Comparison of ENCODE assay signal across 8 cellular contexts in the genomic region with DNA sequence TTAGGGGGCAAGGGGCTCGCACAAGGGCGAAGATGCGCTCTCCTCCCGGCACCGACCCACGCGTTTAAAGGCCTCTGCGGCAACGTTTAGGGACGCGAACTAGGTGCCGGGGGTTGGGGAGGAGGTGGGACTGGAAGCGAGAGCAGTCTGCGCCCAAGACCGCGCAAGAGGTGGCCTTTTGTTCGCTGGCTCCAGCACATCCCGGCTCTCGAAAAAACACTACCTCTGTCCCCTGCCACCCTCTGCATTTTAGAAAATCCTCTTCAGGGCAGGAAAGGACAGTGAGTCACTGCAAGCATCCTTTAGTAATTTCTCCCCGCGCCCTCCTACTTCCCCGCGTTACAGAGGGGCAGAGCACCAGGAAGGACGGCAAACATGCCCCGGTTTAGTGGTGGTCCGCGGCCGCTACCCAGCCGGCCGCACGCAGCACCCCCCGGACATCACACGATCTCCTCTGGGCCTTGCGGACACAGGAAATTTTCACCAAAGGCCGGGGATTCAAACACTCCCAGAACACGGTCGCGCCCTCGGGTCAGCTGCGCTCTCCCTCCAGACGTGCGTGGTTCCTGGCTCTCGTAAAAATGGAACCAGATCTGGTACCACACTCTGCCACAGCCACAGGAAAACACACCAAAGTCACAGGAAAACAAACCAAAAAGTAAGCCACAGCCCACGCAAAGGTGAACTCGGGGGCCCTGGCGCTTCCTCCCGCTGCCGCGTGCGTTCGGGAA. TPM values are rescaled to one million over a fixed set of nuclear protein-coding genes. Genes with fewer than 3 reads are reported as not detected.
A peak's percentile ranks its signal among the peaks of the same experiment; 100 is the strongest.
DNase-seq lines count a peak whose midpoint lies in the region; FAIRE-seq and TF ChIP-seq lines count a peak whose summit lies in the region.

No MANE protein-coding gene starts in this region.

- no peak for TF ChIP-seq CTCF in astrocyte of the cerebellum (IDR thresholded peaks at IDR 0.05; ENCODE audit: low read depth, low read length, missing control alignments)
- TF ChIP-seq CTCF in kidney (IDR thresholded peaks at IDR 0.05; ENCODE audit: borderline replicate concordance, extremely low read depth, insufficient read depth): no peak
- no peak for TF ChIP-seq CTCF in progenitor cell of endocrine pancreas (IDR thresholded peaks at IDR 0.05; ENCODE audit: unreplicated experiment)

- no peak overlapping the region for H3K4me3 Mint-ChIP-seq in progenitor cell of endocrine pancreas (ENCODE audit: low read depth)

- H3K9me3 Mint-ChIP-seq in progenitor cell of endocrine pancreas (ENCODE audit: low read depth): no peaks in the 10 kb centered on the region

- FAIRE-seq in kidney (lab: Jason Lieb, UNC): no peak

- no peaks in the 10 kb centered on the region for H3K27me3 Mint-ChIP-seq in progenitor cell of endocrine pancreas

- H3K9me3 ChIP-seq in kidney (ENCODE audit: control insufficient read depth in 1 of 2, low read length in 2 of 2): no peaks in the 10 kb centered on the region

- in situ Hi-C loops in astrocyte of the cerebellum (cut with HindIII; ENCODE audit: low sequenced_read_pairs): no loop called here

- peaks cover 20% of the 10 kb centered on the region for H3K4me1 Mint-ChIP-seq in progenitor cell of endocrine pancreas (ENCODE audit: low read depth)

- peaks cover 0 to 21% of the 10 kb centered on the region in 2 donors for H3K4me1 ChIP-seq in kidney (ENCODE audit: control insufficient read depth in 1 of 2, insufficient read depth in 1 of 2, low read depth in 1 of 2, low read length in 2 of 2)

- intact Hi-C loops in kidney (cut with DNase I): no loop called here

- H3K9ac ChIP-seq in kidney (ENCODE audit: low read length in 2 of 2): peak overlapping the region; percentile 82

- peak overlapping the region; percentile 82 to 95 for H3K27ac ChIP-seq in kidney (ENCODE audit: low read depth in 2 of 2, low read length in 2 of 2)

- no peaks in the 10 kb centered on the region for H3K36me3 Mint-ChIP-seq in progenitor cell of endocrine pancreas (ENCODE audit: insufficient read depth)

- H3K36me3 ChIP-seq in kidney (ENCODE audit: control insufficient read depth in 1 of 2, insufficient read depth in 2 of 2, low read length in 2 of 2): no peaks in the 10 kb centered on the region

- no peak overlapping the region for H3K27ac Mint-ChIP-seq in progenitor cell of endocrine pancreas

- H3K4me3 ChIP-seq in astrocyte of the cerebellum (ENCODE audit: low read depth, low read length) (peak overlapping the region; percentile 79), kidney (ENCODE audit: low read length in 2 of 2) (peak overlapping the region; percentile 75 to 76)

- DNase-seq in SIG-M5 treated with dmso at 0.1 percent for 504 hours (lab: John Stamatoyannopoulos, UW; ENCODE audit: unreplicated experiment) (peak; percentile 28), SIG-M5 (lab: John Stamatoyannopoulos, UW) (no peak), RPMI8226 (peak; percentile 40), astrocyte of the cerebellum (ENCODE audit: low read depth) (no peak), kidney (peak; percentile 69), progenitor cell of endocrine pancreas (ENCODE audit: low spot score, unreplicated experiment) (no peak), GM19238 (ENCODE audit: insufficient read length, low spot score) (no peak)
- peak; percentile 45 for DNase-seq in stimulated activated CD4-positive, alpha-beta T cell treated with anti-CD3 and anti-CD28 coated beads, Interleukin-4, amount 100 ng/mL, for 1 hour

RNA-seq across cellular contexts. Expression of gene SLC38A1, which starts 1.1 kb away (rescaled TPM):
- total RNA-seq in kidney (124 TPM), progenitor cell of endocrine pancreas (144 and 146 TPM in 2 replicates)
- polyA plus RNA-seq in kidney (ENCODE audit: insufficient read depth, low read depth, low replicate concordance): 13.3 TPM

Comparison
In these comparisons a context has a peak if more than half of its experiments do, and no peak if none do; other contexts are left out.
1. DNase-seq: peak in SIG-M5 treated with dmso at 0.1 percent for 504 hours (single experiment), RPMI8226 (single experiment), kidney (single experiment) and stimulated activated CD4-positive, alpha-beta T cell treated with anti-CD3 and anti-CD28 coated beads, Interleukin-4, amount 100 ng/mL, for 1 hour (single experiment); none in SIG-M5 (single experiment), astrocyte of the cerebellum (single experiment), progenitor cell of endocrine pancreas (single experiment) and GM19238 (single experiment).